15 cellular contexts compared by ENCODE assay signal in the genomic region with DNA sequence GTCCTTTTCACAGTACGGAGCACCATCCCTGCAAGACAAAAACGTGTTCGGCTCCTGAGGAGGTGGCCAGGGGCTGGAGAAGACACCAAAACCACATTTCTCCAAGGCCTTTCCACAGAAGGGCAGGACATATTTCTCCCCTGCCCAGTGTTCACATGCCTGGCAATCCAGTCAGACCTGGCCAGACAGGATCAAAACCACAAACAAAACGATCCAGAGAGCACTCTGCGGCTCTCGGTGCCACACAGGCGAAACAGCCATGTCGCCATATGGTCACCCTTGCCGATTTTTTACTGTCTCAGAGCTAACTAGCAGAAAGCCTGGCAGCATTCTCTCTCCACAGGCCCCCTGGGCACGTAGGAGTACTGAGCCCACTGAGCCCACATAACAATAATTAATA.
DNase-seq lines count a peak whose midpoint lies in the region; ATAC-seq and TF ChIP-seq lines count a peak whose summit lies in the region.
"Had no signal": no experiment of that assay in that cellular context is flagged by ENCODE, and none has a peak within 500 bp of the region (broad histone marks: within the 10 kb centered on the region; RNA-seq: fewer than 3 reads in every experiment).

No MANE protein-coding gene starts in this region.

- H3K27me3 Mint-ChIP-seq in activated B cell treated with CpG ODN at 0.5 μM for 24 hours: no peaks in the 10 kb centered on the region
- H3K27me3 Mint-ChIP-seq: type B pancreatic cell had no signal

- H3K9me3 Mint-ChIP-seq in activated B cell treated with CpG ODN at 0.5 μM for 24 hours: no peaks in the 10 kb centered on the region
- H3K9me3 Mint-ChIP-seq: type B pancreatic cell had no signal

- intact Hi-C loops in left ventricle myocardium inferior (cut with micrococcal nuclease) (loop anchor here (5.0 kb wide), 1 partner anchor 73 kb away; no protein-coding TSS in a partner anchor), cardiac septum (cut with DNase I) (loop anchor here (10.0 kb wide), 1 partner anchor 240 kb away; no protein-coding TSS in a partner anchor), activated B cell treated with CpG ODN at 0.5 μM for 24 hours (cut with micrococcal nuclease) (no loop called here)

- ATAC-seq in activated B cell treated with CpG ODN at 0.5 μM for 24 hours (ENCODE audit: low read depth): no peak
- ATAC-seq in GM21717 (IDR thresholded peaks at IDR 0.05; ENCODE audit: unreplicated experiment): no peak

- H3K4me3 ChIP-seq in left ventricle myocardium inferior (no peak overlapping the region), esophagus (ENCODE audit: low read depth in 1 of 2, low read length in 2 of 2) (no peak overlapping the region)

- no peak overlapping the region for H3K4me3 Mint-ChIP-seq in activated B cell treated with CpG ODN at 0.5 μM for 24 hours

- POLR2A ChIA-PET in activated B cell treated with CpG ODN at 0.5 μM for 24 hours (lab: Charles Lee): interaction anchor here (1.1 to 3.2 kb wide), 6 partner anchors 14 to 73 kb away, joined by 6 to 48 read pairs (median 12); no protein-coding TSS in a partner anchor

- H3K27ac Mint-ChIP-seq in activated B cell treated with CpG ODN at 0.5 μM for 24 hours: peak overlapping the region; percentile 91

- CTCF ChIA-PET in activated B cell treated with CpG ODN at 0.5 μM for 24 hours (lab: Charles Lee): interaction anchor here (1.0 to 11.2 kb wide), 6 partner anchors 18 to 277 kb away, joined by 3 to 118 read pairs (median 6); no protein-coding TSS in a partner anchor

- TF ChIP-seq CTCF in left ventricle myocardium inferior (IDR thresholded peaks at IDR 0.05; ENCODE audit: borderline replicate concordance): no peak
- TF ChIP-seq CTCF in activated B cell treated with CpG ODN at 0.5 μM for 24 hours (IDR thresholded peaks at IDR 0.05): no peak

- no peaks in the 10 kb centered on the region for H3K27me3 ChIP-seq in left ventricle myocardium inferior (ENCODE audit: low read depth)
- no peaks in the 10 kb centered on the region for H3K27me3 ChIP-seq in esophagus (ENCODE audit: control insufficient read depth in 1 of 2, insufficient read depth in 2 of 2, low read length in 2 of 2)

- H3K27ac ChIP-seq in left ventricle myocardium inferior (replicated peaks) (peak overlapping the region; percentile 82), esophagus (ENCODE audit: low read depth in 2 of 2, low read length in 1 of 2) (peak overlapping the region; percentile 86 to 89)
- H3K27ac ChIP-seq: parathyroid adenoma had no signal

- H3K4me1 Mint-ChIP-seq in activated B cell treated with CpG ODN at 0.5 μM for 24 hours: peaks cover 51% of the 10 kb centered on the region

- peaks cover 94% of the 10 kb centered on the region for H3K4me1 ChIP-seq in left ventricle myocardium inferior
- peaks cover 0 to 18% of the 10 kb centered on the region in 2 donors for H3K4me1 ChIP-seq in esophagus (ENCODE audit: control insufficient read depth in 2 of 2, insufficient read depth in 2 of 2, low read length in 1 of 2)
- H3K4me1 ChIP-seq: parathyroid adenoma had no signal

- DNase-seq in left ventricle myocardium inferior (no peak), cardiac septum (ENCODE audit: low spot score) (no peak), activated B cell treated with CpG ODN at 0.5 μM for 24 hours (no peak), OCI-M1 (lab: John Stamatoyannopoulos, UW) (no peak), NCI-H2171 (lab: John Stamatoyannopoulos, UW) (no peak), GOT3 (lab: John Stamatoyannopoulos, UW) (no peak)
- DNase-seq: effector CD4-positive, alpha-beta T cell; KBM-7; midbrain; NCI-H187; NCI-H526 had no signal

- no peaks in the 10 kb centered on the region for H3K9me3 ChIP-seq in left ventricle myocardium inferior (replicated peaks)
- no peaks in the 10 kb centered on the region for H3K9me3 ChIP-seq in esophagus (ENCODE audit: control insufficient read depth in 2 of 2, insufficient read depth in 1 of 2, low read depth in 1 of 2, low read length in 1 of 2)

- WGBS in esophagus, 2 donors: 62 to 76% methylated on average over 10 of the region's 10 CpGs

- H3K36me3 ChIP-seq in left ventricle myocardium inferior (peaks cover 60% of the 10 kb centered on the region), esophagus (ENCODE audit: control insufficient read depth in 2 of 2, insufficient read depth in 2 of 2, low read length in 1 of 2) (no peaks in the 10 kb centered on the region)

- H3K36me3 Mint-ChIP-seq in activated B cell treated with CpG ODN at 0.5 μM for 24 hours (ENCODE audit: low read depth): no peaks in the 10 kb centered on the region
- H3K36me3 Mint-ChIP-seq: type B pancreatic cell had no signal
